In genomic region chr20:3819413-3820047, GRCh38 we compare ENCODE assay signal across 8 cellular contexts. TPM values are rescaled to one million over a fixed set of nuclear protein-coding genes. Genes with fewer than 3 reads are reported as not detected.
DNase-seq lines count a peak whose midpoint lies in the region; ATAC-seq and TF ChIP-seq lines count a peak whose summit lies in the region.

No MANE protein-coding gene starts in this region.

- H4K91ac ChIP-seq in H9 (ENCODE audit: insufficient read length, low read depth, low read length): no peak overlapping the region

- no CpG with 5 or more reads among the region's 20 CpGs for WGBS in H9 (ENCODE audit: extremely low coverage, insufficient read length, low lambda C conversion rate)

- H2AK5ac ChIP-seq in H9 (ENCODE audit: insufficient read length, low read length): no peak overlapping the region

- TF ChIP-seq CTCF in H9 (conservative IDR thresholded peaks at IDR 0.05): no peak
- TF ChIP-seq CTCF in activated B cell treated with CpG ODN at 0.5 μM for 24 hours (IDR thresholded peaks at IDR 0.05): no peak

- H3K27me3 ChIP-seq in H9 (ENCODE audit: insufficient read depth, low read length) (no peaks in the 10 kb centered on the region), skeletal muscle tissue (ENCODE audit: control insufficient read depth in 3 of 3, insufficient read depth in 3 of 3, low read length in 3 of 3) (no peaks in the 10 kb centered on the region)

- no peak overlapping the region for H2BK12ac ChIP-seq in H9 (ENCODE audit: insufficient read length, low read depth, low read length)

- H3K27me3 Mint-ChIP-seq in H9 (ENCODE audit: low read depth): no peaks in the 10 kb centered on the region
- no peaks in the 10 kb centered on the region for H3K27me3 Mint-ChIP-seq in activated B cell treated with CpG ODN at 0.5 μM for 24 hours

- H2BK20ac ChIP-seq in H9 (ENCODE audit: low read depth, low read length, poor library complexity, severe bottlenecking): no peak overlapping the region

- no peaks in the 10 kb centered on the region; the same call in 1 of the 2 replicates for H3K4me1 ChIP-seq in H9 (ENCODE audit: insufficient read depth, low read length)
- H3K4me1 ChIP-seq in skeletal muscle tissue (ENCODE audit: control insufficient read depth in 3 of 3, insufficient read depth in 3 of 3, low read length in 3 of 3): peaks cover 18 to 25% (median 23%) of the 10 kb centered on the region in 3 donors

- H3K9me3 Mint-ChIP-seq in H9 (no peaks in the 10 kb centered on the region; a peak in 1 of 5 replicates), activated B cell treated with CpG ODN at 0.5 μM for 24 hours (no peaks in the 10 kb centered on the region)

- intact Hi-C loops in activated B cell treated with CpG ODN at 0.5 μM for 24 hours (cut with micrococcal nuclease) (loop anchor here (1.0 to 2.0 kb wide), 12 partner anchors 8 to 266 kb away; partner anchors contain the start of genes CDC25B, CENPB, MAVS and PANK2), left ventricle myocardium superior (cut with micrococcal nuclease) (loop anchor here (5.0 kb wide), 1 partner anchor 32 kb away; the partner anchor contains the start of gene CENPB)

- no peaks in the 10 kb centered on the region for H3K79me2 ChIP-seq in H9 (ENCODE audit: insufficient read depth, low read length)

- no peak overlapping the region for H2BK5ac ChIP-seq in H9 (ENCODE audit: insufficient read length, low read length)

- H2BK15ac ChIP-seq in H9 (ENCODE audit: low read depth, low read length): no peak overlapping the region

- H3K27ac Mint-ChIP-seq in H9 (peak overlapping the region in 2 of 3 experiments; percentile 62 to 83; a peak in 3 of 7 replicates), activated B cell treated with CpG ODN at 0.5 μM for 24 hours (peak overlapping the region; percentile 89)

- no peak overlapping the region for H3K23ac ChIP-seq in H9 (ENCODE audit: insufficient read length, low read depth, low read length)

- peaks cover 24 to 25% (median 25%) of the 10 kb centered on the region in 3 donors for H3K36me3 ChIP-seq in skeletal muscle tissue (ENCODE audit: control insufficient read depth in 3 of 3, insufficient read depth in 3 of 3, low read length in 3 of 3)

- H3K27ac ChIP-seq in H9 (ENCODE audit: insufficient read length, low read depth, low read length) (no peak overlapping the region), skeletal muscle tissue (ENCODE audit: low read depth, low read length) (peak overlapping the region; percentile 99)

- H3K18ac ChIP-seq in H9 (ENCODE audit: insufficient read length, low read depth, low read length): no peak overlapping the region

- peaks cover 0 to 2% (median 0%) of the 10 kb centered on the region in 3 experiments; a peak in 1 of 7 replicates for H3K36me3 Mint-ChIP-seq in H9 (ENCODE audit: insufficient read depth in 1 of 3, low read depth in 3 of 3)
- peaks cover 23% of the 10 kb centered on the region for H3K36me3 Mint-ChIP-seq in activated B cell treated with CpG ODN at 0.5 μM for 24 hours (ENCODE audit: low read depth)

- H3K4me1 Mint-ChIP-seq in H9 (peaks cover 23 to 33% of the 10 kb centered on the region in 2 experiments), activated B cell treated with CpG ODN at 0.5 μM for 24 hours (peaks cover 20% of the 10 kb centered on the region)

- no peak overlapping the region for H2BK120ac ChIP-seq in H9 (ENCODE audit: low read depth, low read length, poor library complexity, severe bottlenecking)

- H3K4me2 ChIP-seq in H9 (ENCODE audit: insufficient read depth, insufficient read length, low read length): peak overlapping the region; percentile 8

- H3K56ac ChIP-seq in H9 (ENCODE audit: insufficient read length, low read depth, low read length): no peak overlapping the region

- H3K14ac ChIP-seq in H9 (ENCODE audit: insufficient read depth, low read length): no peak overlapping the region

- H3K4me3 ChIP-seq in skeletal muscle tissue (ENCODE audit: low read length in 3 of 3): peak overlapping the region; percentile 65 to 93 (median 88)

- CTCF ChIA-PET in activated B cell treated with CpG ODN at 0.5 μM for 24 hours (lab: Charles Lee): interaction anchor here (1.0 to 3.7 kb wide), 10 partner anchors 19 to 253 kb away, joined by 3 to 33 read pairs (median 6); partner anchors contain the start of genes ADISSP, CDC25B and CENPB

- DNase-seq in H9 (no peak), activated B cell treated with CpG ODN at 0.5 μM for 24 hours (no peak), left ventricle myocardium superior (peak; percentile 47), G401 (ENCODE audit: low spot score) (no peak)
- DNase-seq in stimulated activated CD8-positive, alpha-beta memory T cell treated with anti-CD3 and anti-CD28 coated beads, Interleukin-4, amount 100 ng/mL, for 48 hours: no peak

- H3K79me1 ChIP-seq in H9 (ENCODE audit: insufficient read depth, low read depth, low read length, poor library complexity, severe bottlenecking): no peaks in the 10 kb centered on the region

- no peak overlapping the region for H2AFZ ChIP-seq in H9 (ENCODE audit: low read length)

- POLR2A ChIA-PET in activated B cell treated with CpG ODN at 0.5 μM for 24 hours (lab: Charles Lee): interaction anchor here (0.7 to 3.3 kb wide), 17 partner anchors 8 to 1167 kb away, joined by 3 to 65 read pairs (median 11); partner anchors contain the start of genes ADISSP, CDC25B, CENPB and NOP56

- no peak overlapping the region for H3K9ac ChIP-seq in H9 (ENCODE audit: extremely low read depth, insufficient read length, low read length)
- H3K9ac ChIP-seq in skeletal muscle tissue (ENCODE audit: low read depth in 1 of 3, low read length in 3 of 3): peak overlapping the region; percentile 91 to 99 (median 94)

- H3K23me2 ChIP-seq in H9 (ENCODE audit: insufficient read length, low read depth, low read length, poor library complexity, severe bottlenecking): no peaks in the 10 kb centered on the region

- no peak overlapping the region for H4K5ac ChIP-seq in H9 (ENCODE audit: insufficient read length, low read depth, low read length)

- no peak overlapping the region for H3K4ac ChIP-seq in H9 (ENCODE audit: low read depth, low read length)

- no peaks in the 10 kb centered on the region for H4K20me1 ChIP-seq in H9 (ENCODE audit: control insufficient read depth, insufficient read depth, insufficient read length)

- no peak overlapping the region for H4K8ac ChIP-seq in H9 (replicated peaks; ENCODE audit: insufficient read length, low read depth, low read length)

- in situ Hi-C loops in G401 (cut with HindIII; ENCODE audit: low sequenced_read_pairs): no loop called here

- H3K4me3 Mint-ChIP-seq in H9 (peak overlapping the region; percentile 82 to 85), activated B cell treated with CpG ODN at 0.5 μM for 24 hours (peak overlapping the region; percentile 92)

- H3T11ph ChIP-seq in H9 (ENCODE audit: low read length): no peak overlapping the region

- no peaks in the 10 kb centered on the region for H3K9me3 ChIP-seq in H9 (ENCODE audit: control insufficient read depth, low read depth, low read length)
- H3K9me3 ChIP-seq in skeletal muscle tissue (ENCODE audit: control insufficient read depth in 3 of 3, low read length in 3 of 3): peaks cover 0 to 3% (median 0%) of the 10 kb centered on the region in 3 donors

- no peak for ATAC-seq in activated B cell treated with CpG ODN at 0.5 μM for 24 hours (ENCODE audit: low read depth)
- no peak for ATAC-seq in left ventricle myocardium superior
- ATAC-seq in GM21447 (IDR thresholded peaks at IDR 0.05; ENCODE audit: unreplicated experiment): no peak
- ATAC-seq in GM21515 (IDR thresholded peaks at IDR 0.05; ENCODE audit: unreplicated experiment): no peak

RNA-seq across cellular contexts. Expression of gene AP5S1, which starts 0.8 kb away (rescaled TPM):
- total RNA-seq in H9 (2021) (3.9 and 4.1 TPM in 2 replicates), activated B cell treated with CpG ODN at 0.5 μM for 24 hours (13.4 and 13.5 TPM in 2 replicates), left ventricle myocardium superior (10.2 TPM), skeletal muscle tissue (8.9 TPM)
- total RNA-seq in G401 (2014; rRNA removed; shearing (Covaris generic)): 9.8 and 17.8 TPM in 2 replicates

RNA-seq across cellular contexts. Expression of gene CDC25B, which starts 23.4 kb away (rescaled TPM):
- total RNA-seq in H9 (2021) (22.9 and 24.0 TPM in 2 replicates), activated B cell treated with CpG ODN at 0.5 μM for 24 hours (21.6 and 24.3 TPM in 2 replicates), left ventricle myocardium superior (7.5 TPM), skeletal muscle tissue (28.7 TPM)
- total RNA-seq in G401 (2014; rRNA removed; shearing (Covaris generic)): 7.2 and 14.9 TPM in 2 replicates

RNA-seq across cellular contexts. Expression of gene MAVS, which starts 27.1 kb away (rescaled TPM):
- total RNA-seq in H9 (2021) (24.2 and 24.3 TPM in 2 replicates), activated B cell treated with CpG ODN at 0.5 μM for 24 hours (33.5 and 39.7 TPM in 2 replicates), left ventricle myocardium superior (34.8 TPM), skeletal muscle tissue (14.6 TPM)
- 14.1 and 16.3 TPM in 2 replicates for total RNA-seq in G401 (2014; rRNA removed; shearing (Covaris generic))

RNA-seq across cellular contexts. Expression of gene CENPB, which starts 33.0 kb away (rescaled TPM):
- total RNA-seq in H9 (2021) (63.1 and 64.0 TPM in 2 replicates), activated B cell treated with CpG ODN at 0.5 μM for 24 hours (50.1 and 51.7 TPM in 2 replicates), left ventricle myocardium superior (68.3 TPM), skeletal muscle tissue (46.4 TPM)
- 42.5 and 46.8 TPM in 2 replicates for total RNA-seq in G401 (2014; rRNA removed; shearing (Covaris generic))

RNA-seq across cellular contexts. Expression of gene SPEF1, which starts 38.3 kb away (rescaled TPM):
- 0.22 and 0.24 TPM in 2 replicates for total RNA-seq in H9 (2021)
- total RNA-seq in activated B cell treated with CpG ODN at 0.5 μM for 24 hours: not detected in 2 replicates
- not detected for total RNA-seq in left ventricle myocardium superior
- not detected for total RNA-seq in skeletal muscle tissue
- total RNA-seq in G401 (2014; rRNA removed; shearing (Covaris generic)): 2.4 and 3.0 TPM in 2 replicates
